In genomic region chr10:33363112-33363511, GRCh38 we compare ENCODE assay signal across 30 cellular contexts. TPM values are rescaled to one million over a fixed set of nuclear protein-coding genes. Genes with fewer than 3 reads are reported as not detected.
"Had no signal": no experiment of that assay in that cellular context is flagged by ENCODE, and none has a peak within 500 bp of the region (broad histone marks: within the 10 kb centered on the region; RNA-seq: fewer than 3 reads in every experiment).

No MANE protein-coding gene starts in this region.

- H3K27ac Mint-ChIP-seq: activated CD4-positive, alpha-beta T cell treated with anti-CD3 and anti-CD28 coated beads, Interleukin-2, amount 10 ng/mL, durations not matched to agents 7 days and 5 days; activated CD8-positive, alpha-beta memory T cell treated with anti-CD3 and anti-CD28 coated beads, Interleukin-2, amount 10 ng/mL, durations not matched to agents 7 days and 5 days; activated CD8-positive, alpha-beta T cell treated with anti-CD3 and anti-CD28 coated beads for 36 hours; activated naive CD4-positive, alpha-beta T cell treated with anti-CD3 and anti-CD28 coated beads, Interleukin-2, amount 50 U/mL, for 24 hours; activated T-helper 1 cell treated with anti-CD3 and anti-CD28 coated beads, Interleukin-12 subunit alpha, Interleukin-12 subunit beta, Interleukin-2, Interleukin-4 antibody, amounts not matched to agents 30 ng/mL and 10 ng/mL and 1 ng/mL, durations not matched to agents 14 hours and 24 hours and 36 hours; naive thymus-derived CD4-positive, alpha-beta T cell; stimulated activated effector memory CD8-positive, alpha-beta T cell treated with anti-CD3 and anti-CD28 coated beads, Interleukin-12 subunit alpha, Interleukin-12 subunit beta, amount 100 ng/mL, for 72 hours; stimulated activated naive CD8-positive, alpha-beta T cell treated with anti-CD3 and anti-CD28 coated beads, Interleukin-15, amount 100 ng/mL, for 72 hours; T-helper 2 cell treated with Interferon-gamma antibody and Interleukin-4, amounts not matched to agents 5 μg/mL and 100 μg/mL, for 36 hours had no signal

- DNase-seq: activated CD4-positive, alpha-beta T cell treated with anti-CD3 and anti-CD28 coated beads, Interleukin-2, amount 10 ng/mL, durations not matched to agents 7 days and 5 days; activated CD4-positive, CD25-positive, alpha-beta regulatory T cell treated with anti-CD3 and anti-CD28 coated beads, Interleukin-2, amount 50 U/mL, for 72 hours; activated CD8-positive, alpha-beta memory T cell treated with anti-CD3 and anti-CD28 coated beads, Interleukin-2, amount 10 ng/mL, durations not matched to agents 7 days and 5 days; activated CD8-positive, alpha-beta T cell treated with anti-CD3 and anti-CD28 coated beads for 36 hours; activated gamma-delta T cell treated with Interleukin-2 at 50 U/mL for 16 hours; brain microvascular endothelial cell; caudate nucleus; dermis blood vessel endothelial cell; effector CD8-positive, alpha-beta T cell; heart left ventricle; kidney; lower lobe of right lung; naive thymus-derived CD4-positive, alpha-beta T cell; occipital lobe; posterior cingulate gyrus; small intestine; stimulated activated CD4-positive, alpha-beta T cell treated with anti-CD3 and anti-CD28 coated beads, Interleukin-2, amount 100 ng/mL, for 24 hours; stimulated activated naive CD8-positive, alpha-beta T cell treated with anti-CD3 and anti-CD28 coated beads, Interleukin-15, amount 100 ng/mL, for 72 hours; uterus; WERI-Rb-1 had no signal

- H3K4me1 Mint-ChIP-seq: neural crest cell had no signal

- H3K4me3 Mint-ChIP-seq: activated CD4-positive, alpha-beta T cell treated with anti-CD3 and anti-CD28 coated beads, Interleukin-2, amount 10 ng/mL, durations not matched to agents 7 days and 5 days; activated CD8-positive, alpha-beta memory T cell treated with anti-CD3 and anti-CD28 coated beads, Interleukin-2, amount 10 ng/mL, durations not matched to agents 7 days and 5 days; activated CD8-positive, alpha-beta T cell treated with anti-CD3 and anti-CD28 coated beads for 36 hours; activated naive CD4-positive, alpha-beta T cell treated with anti-CD3 and anti-CD28 coated beads, Interleukin-2, amount 50 U/mL, for 24 hours; activated T-helper 1 cell treated with anti-CD3 and anti-CD28 coated beads, Interleukin-12 subunit alpha, Interleukin-12 subunit beta, Interleukin-2, Interleukin-4 antibody, amounts not matched to agents 30 ng/mL and 10 ng/mL and 1 ng/mL, durations not matched to agents 14 hours and 24 hours and 36 hours; naive thymus-derived CD4-positive, alpha-beta T cell; neural crest cell; stimulated activated effector memory CD8-positive, alpha-beta T cell treated with anti-CD3 and anti-CD28 coated beads, Interleukin-12 subunit alpha, Interleukin-12 subunit beta, amount 100 ng/mL, for 72 hours; stimulated activated naive CD8-positive, alpha-beta T cell treated with anti-CD3 and anti-CD28 coated beads, Interleukin-15, amount 100 ng/mL, for 72 hours; T-helper 2 cell treated with Interferon-gamma antibody and Interleukin-4, amounts not matched to agents 5 μg/mL and 100 μg/mL, for 36 hours had no signal

- ATAC-seq: activated CD8-positive, alpha-beta memory T cell treated with anti-CD3 and anti-CD28 coated beads, Interleukin-2, amount 10 ng/mL, durations not matched to agents 7 days and 5 days; activated CD8-positive, alpha-beta T cell treated with anti-CD3 and anti-CD28 coated beads for 36 hours; esophagus mucosa; heart left ventricle; lower lobe of right lung; naive thymus-derived CD4-positive, alpha-beta T cell; sciatic nerve; stimulated activated effector memory CD8-positive, alpha-beta T cell treated with anti-CD3 and anti-CD28 coated beads, Interleukin-12 subunit alpha, Interleukin-12 subunit beta, amount 100 ng/mL, for 72 hours; stimulated activated naive CD8-positive, alpha-beta T cell treated with anti-CD3 and anti-CD28 coated beads, Interleukin-15, amount 100 ng/mL, for 72 hours had no signal

- FAIRE-seq: kidney, small intestine had no signal

- H3K9me3 ChIP-seq: uterus had no signal

- H3K36me3 ChIP-seq: ascending aorta, brain microvascular endothelial cell, heart left ventricle, lower lobe of right lung, suprapubic skin, tibial nerve, uterus, WERI-Rb-1 had no signal

- H3K4me1 ChIP-seq: ascending aorta, lower lobe of right lung, suprapubic skin, tibial nerve, uterus had no signal

- H3K4me3 ChIP-seq: ascending aorta, heart left ventricle, lower lobe of right lung, suprapubic skin, tibial nerve, uterus had no signal

- H3K27me3 ChIP-seq: ascending aorta, brain microvascular endothelial cell, heart left ventricle, suprapubic skin, tibial nerve, uterus had no signal

- H3K27ac ChIP-seq: ascending aorta, brain microvascular endothelial cell, heart left ventricle, lower lobe of right lung, suprapubic skin, tibial nerve, uterus, WERI-Rb-1 had no signal

- H3K36me3 Mint-ChIP-seq: activated naive CD4-positive, alpha-beta T cell treated with anti-CD3 and anti-CD28 coated beads, Interleukin-2, amount 50 U/mL, for 24 hours; stimulated activated effector memory CD8-positive, alpha-beta T cell treated with anti-CD3 and anti-CD28 coated beads, Interleukin-12 subunit alpha, Interleukin-12 subunit beta, amount 100 ng/mL, for 72 hours had no signal

RNA-seq across cellular contexts. Expression of gene NRP1, which starts 28.6 kb away (rescaled TPM):
- polyA plus RNA-seq: naive thymus-derived CD4-positive, alpha-beta T cell had no signal
